18 cellular contexts compared by ENCODE assay signal in the genomic region with DNA sequence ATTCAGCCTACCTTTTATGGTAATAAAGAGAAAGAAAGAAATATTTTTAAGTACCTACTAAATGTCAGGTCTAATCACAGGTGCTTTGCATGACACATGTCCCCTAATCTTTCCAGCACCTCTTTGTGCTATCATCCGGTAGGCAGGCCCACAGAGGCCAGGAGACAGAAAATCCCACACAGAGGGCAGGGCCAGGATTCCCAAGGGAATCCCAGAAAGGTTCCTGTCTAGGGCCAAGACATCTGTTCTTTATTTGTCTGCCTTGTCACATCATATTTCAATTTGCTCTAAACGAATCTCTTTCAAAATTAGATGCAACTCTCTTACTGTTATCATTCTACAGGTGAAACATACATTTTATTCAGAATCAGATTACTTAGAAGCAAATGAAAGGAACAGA.
"Had no signal": no experiment of that assay in that cellular context is flagged by ENCODE, and none has a peak within 500 bp of the region (broad histone marks: within the 10 kb centered on the region; RNA-seq: fewer than 3 reads in every experiment).

No MANE protein-coding gene starts in this region.

- H3K4me1 ChIP-seq: gastroesophageal sphincter, heart left ventricle, pancreas, psoas muscle, right atrium auricular region, thyroid gland, upper lobe of right lung had no signal

- H3K4me3 ChIP-seq: gastroesophageal sphincter, heart left ventricle, pancreas, psoas muscle, right atrium auricular region, thyroid gland, upper lobe of right lung had no signal

- H3K36me3 ChIP-seq: gastroesophageal sphincter, heart left ventricle, pancreas, right atrium auricular region, thyroid gland, upper lobe of right lung had no signal

- DNase-seq: activated CD4-positive, alpha-beta T cell treated with anti-CD3 and anti-CD28 coated beads for 1 hour; activated T-cell treated with anti-CD3 and anti-CD28 coated beads, Interleukin-2, amount 50 U/mL, for 1 hour; aorta; heart left ventricle; islet precursor cell; left cardiac atrium; pancreas; psoas muscle; stimulated activated CD4-positive, alpha-beta T cell treated with anti-CD3 and anti-CD28 coated beads, Interleukin-12 subunit alpha, Interleukin-12 subunit beta, amount 100 ng/mL, for 4 hours; stimulated activated CD4-positive, alpha-beta T cell treated with anti-CD3 and anti-CD28 coated beads, Interleukin-1b, Interleukin-23, amount 100 ng/mL, for 48 hours; substantia nigra; thyroid gland; upper lobe of right lung had no signal

- H3K27ac ChIP-seq: epithelial cell of prostate, gastroesophageal sphincter, heart left ventricle, pancreas, psoas muscle, right atrium auricular region, thyroid gland, upper lobe of right lung had no signal

- H3K9me3 ChIP-seq: gastroesophageal sphincter, heart left ventricle, pancreas, psoas muscle, right atrium auricular region, thyroid gland, upper lobe of right lung had no signal

- ATAC-seq: activated naive CD4-positive, alpha-beta T cell treated with anti-CD3 and anti-CD28 coated beads, Interleukin-2, amount 50 U/mL, for 72 hours; gastroesophageal sphincter; heart left ventricle; left cardiac atrium; pancreas; psoas muscle; upper lobe of right lung had no signal

- FAIRE-seq: pancreas, TTC549 had no signal

- H3K27me3 ChIP-seq: gastroesophageal sphincter, heart left ventricle, pancreas, right atrium auricular region, thyroid gland, upper lobe of right lung had no signal
